In the genomic region with DNA sequence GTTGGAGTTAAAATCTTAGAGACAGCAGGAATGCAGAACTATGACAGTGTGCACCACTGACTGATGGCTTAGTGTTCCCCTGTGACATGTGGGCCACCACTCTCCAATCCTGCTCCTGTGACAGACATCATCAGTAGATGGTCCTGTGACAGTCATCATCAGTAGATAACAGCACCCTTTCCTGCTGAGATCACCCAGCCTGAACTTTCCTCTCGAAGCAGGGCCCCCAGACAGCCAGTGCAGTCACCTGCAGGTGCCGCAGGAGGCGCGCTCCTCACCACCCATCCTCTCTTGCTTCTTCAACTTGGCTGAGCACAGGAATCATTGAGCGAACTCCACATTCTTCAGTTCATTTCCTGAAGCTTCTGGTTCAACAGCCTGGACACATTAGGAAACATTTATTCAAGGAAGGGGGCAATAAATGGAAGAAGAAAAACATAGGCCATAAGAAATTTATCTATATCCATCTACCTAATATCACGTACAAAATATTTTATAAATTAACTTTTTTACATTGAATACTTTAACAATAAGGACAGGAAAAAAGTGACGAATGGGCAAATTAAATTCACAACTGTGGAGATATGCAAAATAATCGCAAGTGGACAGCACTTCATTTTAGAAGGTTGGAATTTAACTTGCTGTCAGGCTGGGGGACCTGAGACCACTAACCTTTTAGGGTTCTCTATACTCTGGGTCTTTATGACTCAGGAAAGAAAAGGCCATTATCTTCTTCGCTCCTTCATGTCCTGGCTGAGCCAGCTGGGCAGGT, we compare ENCODE assay signal across 30 cellular contexts.
"Had no signal": no experiment of that assay in that cellular context is flagged by ENCODE, and none has a peak within 500 bp of the region (broad histone marks: within the 10 kb centered on the region; RNA-seq: fewer than 3 reads in every experiment).

No MANE protein-coding gene starts in this region.

- H3K4me3 ChIP-seq: ascending aorta, body of pancreas, MG63, SK-N-MC had no signal

- H3K4me1 ChIP-seq: ascending aorta, body of pancreas had no signal

- H3K27ac ChIP-seq: ascending aorta, body of pancreas, SK-N-MC, VCaP had no signal

- H3K36me3 ChIP-seq: ascending aorta, MG63 had no signal

- FAIRE-seq: bronchial epithelial cell, TTC549 had no signal

- H3K27me3 ChIP-seq: ascending aorta, body of pancreas, MG63 had no signal

- ATAC-seq: activated naive CD4-positive, alpha-beta T cell treated with anti-CD3 and anti-CD28 coated beads, Interleukin-2, amount 50 U/mL, for 72 hours; activated naive CD8-positive, alpha-beta T cell treated with anti-CD3 and anti-CD28 coated beads, Interleukin-2, amount 50 U/mL, for 24 hours; activated T-cell treated with anti-CD3 and anti-CD28 coated beads, Interleukin-2, amount 50 U/mL, for 4 hours; body of pancreas; T-cell had no signal

- DNase-seq: activated CD4-positive, alpha-beta memory T cell treated with anti-CD3 and anti-CD28 coated beads for 36 hours; activated CD4-positive, alpha-beta T cell treated with anti-CD3 and anti-CD28 coated beads, Interleukin-2, amount 10 ng/mL, durations not matched to agents 7 days and 5 days; activated CD4-positive, CD25-positive, alpha-beta regulatory T cell; activated CD8-positive, alpha-beta memory T cell treated with anti-CD3 and anti-CD28 coated beads for 24 hours; activated effector memory CD4-positive, alpha-beta T cell treated with anti-CD3 and anti-CD28 coated beads, Interleukin-2, amount 50 U/mL, for 16 hours; activated naive CD4-positive, alpha-beta T cell treated with Interleukin-2 at 50 U/mL for 16 hours; activated naive CD8-positive, alpha-beta T cell treated with anti-CD3 and anti-CD28 coated beads, Interleukin-2, amount 50 U/mL, for 24 hours; activated T-cell treated with anti-CD3 and anti-CD28 coated beads, Interleukin-2, amount 50 U/mL, for 4 hours; amniotic stem cell; body of pancreas; MG63; MV-4-11; NCI-H1092 treated with DMSO at 0.1 percent for 48 hours; NCI-H1417 treated with DMSO at 0.1 percent for 48 hours; NCI-H1694; NCI-H2029; NCI-H2107; NCI-H510A treated with DMSO at 0.1 percent for 48 hours; NCI-H69; NK-92 treated with Interleukin-12 subunit alpha and Interleukin-12 subunit beta, amount 100 ng/mL, for 24 hours; SIG-M5; T-cell; T-helper 2 cell; T1000 had no signal

- H3K9me3 ChIP-seq: ascending aorta, body of pancreas, MG63 had no signal
